ENCODE assay signal across 1 cellular context in genomic region chr6:43842964-43843645, GRCh38.
TF ChIP-seq lines count a peak whose summit lies in the region.

No MANE protein-coding gene starts in this region.

TF ChIP-seq in K562, 482 proteins besides CTCF, POLR2A, EP300 and RAD21 (continued from another document and continues in another):
- TF ChIP-seq AFF4 (CRISPR knock-in tag; IDR thresholded peaks at IDR 0.05) (0 out of 2 replicates have a peak, but pooled peaks have one; percentile 64), TAL1 (IDR thresholded peaks at IDR 0.05) (peak; percentile 73), PKNOX1 (IDR thresholded peaks at IDR 0.05) (peak; percentile 55), HSF4 (CRISPR knock-in tag; IDR thresholded peaks at IDR 0.05; ENCODE audit: borderline replicate concordance) (no peak; the same call in 1 of the 2 replicates), NRF1 (conservative IDR thresholded peaks at IDR 0.05 in 1 of 2, IDR thresholded peaks at IDR 0.05 in 1 of 2) (peak in 1 of 2 experiments; percentile 42; a peak in 2 of 4 replicates), GATAD2B (IDR thresholded peaks at IDR 0.05; ENCODE audit: borderline replicate concordance) (peak; percentile 97), BHLHE40 (IDR thresholded peaks at IDR 0.05; ENCODE audit: low read length) (peak; percentile 91), GATA2 (CRISPR knock-in tag; IDR thresholded peaks at IDR 0.05) (peak; percentile 49), CTBP1 (IDR thresholded peaks at IDR 0.05; ENCODE audit: borderline replicate concordance) (peak; percentile 85), TCF3 (CRISPR knock-in tag; IDR thresholded peaks at IDR 0.05) (peak; percentile 80), TEAD4 (IDR thresholded peaks at IDR 0.05; ENCODE audit: low read length) (peak; percentile 86), TEAD4 (CRISPR knock-in tag; IDR thresholded peaks at IDR 0.05; ENCODE audit: borderline replicate concordance) (no peak), JUND (IDR thresholded peaks at IDR 0.05; ENCODE audit: borderline replicate concordance, low read depth, low read length) (peak; percentile 74; the same call in 1 of the 2 replicates), JUND (tag; IDR thresholded peaks at IDR 0.05; ENCODE audit: borderline replicate concordance, low read depth, low read length) (peak; percentile 82; the same call in 2 of the 3 replicates), ESRRA (IDR thresholded peaks at IDR 0.05; ENCODE audit: borderline replicate concordance, low read depth) (peak; percentile 91), FOXA3 (CRISPR knock-in tag; conservative IDR thresholded peaks at IDR 0.05 in 1 of 2, IDR thresholded peaks at IDR 0.05 in 1 of 2) (peak in 1 of 2 experiments; percentile 59; a peak in 1 of 4 replicates), AFF1 (IDR thresholded peaks at IDR 0.05; ENCODE audit: low read depth in 1 of 2, partially characterized antibody in 2 of 2) (peak in 1 of 2 experiments; percentile 40), ARNT (IDR thresholded peaks at IDR 0.05) (peak in 1 of 2 experiments; percentile 76; a peak in 2 of 4 replicates), FOSL1 (tag; conservative IDR thresholded peaks at IDR 0.05) (peak; percentile 74), ILK (tag; IDR thresholded peaks at IDR 0.05; ENCODE audit: borderline replicate concordance, low read depth) (no peak), NR2C1 (IDR thresholded peaks at IDR 0.05) (0 out of 2 replicates have a peak, but pooled peaks have one; percentile 8), NR2C1 (tag; IDR thresholded peaks at IDR 0.05) (peak; percentile 61), ZBTB43 (CRISPR knock-in tag; IDR thresholded peaks at IDR 0.05) (peak; percentile 76; the same call in 1 of the 2 replicates), CBFA2T3 (IDR thresholded peaks at IDR 0.05) (peak; percentile 86), ZFP36 (IDR thresholded peaks at IDR 0.05; ENCODE audit: low read depth, low read length, partially characterized antibody) (peak; percentile 3), NCOR1 (IDR thresholded peaks at IDR 0.05) (peak; percentile 75), NR4A1 (CRISPR knock-in tag; IDR thresholded peaks at IDR 0.05) (no peak), NR4A1 (tag; IDR thresholded peaks at IDR 0.05) (0 out of 2 replicates have a peak, but pooled peaks have one; percentile 58), ZNF197 (CRISPR knock-in tag; IDR thresholded peaks at IDR 0.05; ENCODE audit: low read depth) (0 out of 2 replicates have a peak, but pooled peaks have one; percentile 30), ELF1 (tag; IDR thresholded peaks at IDR 0.05) (peak; percentile 13; the same call in 1 of the 2 replicates), MTA3 (IDR thresholded peaks at IDR 0.05; ENCODE audit: borderline replicate concordance) (peak; percentile 83), HDAC2 (IDR thresholded peaks at IDR 0.05) (peak; percentile 94), RNF2 (IDR thresholded peaks at IDR 0.05) (peak; percentile 46; the same call in 1 of the 2 replicates), MEIS2 (IDR thresholded peaks at IDR 0.05; ENCODE audit: partially characterized antibody) (peak; percentile 55), NFE2L1 (tag; IDR thresholded peaks at IDR 0.05; ENCODE audit: borderline replicate concordance, low read depth) (peak; percentile 46; the same call in 1 of the 2 replicates), ZNF76 (CRISPR knock-in tag; IDR thresholded peaks at IDR 0.05; ENCODE audit: borderline replicate concordance) (no peak), SOX6 (IDR thresholded peaks at IDR 0.05) (peak; percentile 98), NCOA1 (IDR thresholded peaks at IDR 0.05; ENCODE audit: low read depth) (0 out of 2 replicates have a peak, but pooled peaks have one; percentile 25), UBTF (IDR thresholded peaks at IDR 0.05; ENCODE audit: borderline replicate concordance in 1 of 2, low read depth in 2 of 2, low read length in 2 of 2) (0 out of 4 replicates have a peak, but pooled peaks of 1 of the 2 experiments have one; percentile 37), ARID2 (IDR thresholded peaks at IDR 0.05) (no peak), MYNN (IDR thresholded peaks at IDR 0.05) (peak; percentile 79), MYNN (CRISPR knock-in tag; IDR thresholded peaks at IDR 0.05) (no peak), ZNF24 (IDR thresholded peaks at IDR 0.05) (peak; percentile 56; the same call in 1 of the 2 replicates), HINFP (tag; conservative IDR thresholded peaks at IDR 0.05; ENCODE audit: low read depth) (peak; percentile 63; the same call in 1 of the 2 replicates), CREB1 (IDR thresholded peaks at IDR 0.05) (peak; percentile 49), CREB1 (CRISPR knock-in tag; IDR thresholded peaks at IDR 0.05) (peak; percentile 44; the same call in 1 of the 2 replicates), GTF2F1 (IDR thresholded peaks at IDR 0.05; ENCODE audit: low read depth, low read length) (no peak), ID3 (CRISPR knock-in tag; IDR thresholded peaks at IDR 0.05) (no peak), ID3 (tag; IDR thresholded peaks at IDR 0.05) (peak; percentile 52; the same call in 1 of the 2 replicates), ZBTB7A (IDR thresholded peaks at IDR 0.05; ENCODE audit: borderline replicate concordance, control insufficient read depth, low read depth, low read length) (no peak), EHMT2 (IDR thresholded peaks at IDR 0.05) (peak; percentile 76; the same call in 1 of the 2 replicates), CEBPG (CRISPR knock-in tag; IDR thresholded peaks at IDR 0.05) (no peak), CEBPG (tag; conservative IDR thresholded peaks at IDR 0.05 in 1 of 2, IDR thresholded peaks at IDR 0.05 in 1 of 2) (peak in 1 of 2 experiments; percentile 9; a peak in 1 of 4 replicates), NFIC (IDR thresholded peaks at IDR 0.05) (peak; percentile 35), LCOR (CRISPR knock-in tag; IDR thresholded peaks at IDR 0.05) (0 out of 2 replicates have a peak, but pooled peaks have one; percentile 49), ZNF134 (CRISPR knock-in tag; conservative IDR thresholded peaks at IDR 0.05) (peak; percentile 14; the same call in 1 of the 2 replicates), HDAC3 (IDR thresholded peaks at IDR 0.05; ENCODE audit: borderline replicate concordance, partially characterized antibody) (peak; percentile 72), CBFA2T2 (conservative IDR thresholded peaks at IDR 0.05) (peak; percentile 68), PURB (CRISPR knock-in tag; IDR thresholded peaks at IDR 0.05; ENCODE audit: low read depth) (no peak)
